ENCODE assay signal across 8 cellular contexts in the genomic region with DNA sequence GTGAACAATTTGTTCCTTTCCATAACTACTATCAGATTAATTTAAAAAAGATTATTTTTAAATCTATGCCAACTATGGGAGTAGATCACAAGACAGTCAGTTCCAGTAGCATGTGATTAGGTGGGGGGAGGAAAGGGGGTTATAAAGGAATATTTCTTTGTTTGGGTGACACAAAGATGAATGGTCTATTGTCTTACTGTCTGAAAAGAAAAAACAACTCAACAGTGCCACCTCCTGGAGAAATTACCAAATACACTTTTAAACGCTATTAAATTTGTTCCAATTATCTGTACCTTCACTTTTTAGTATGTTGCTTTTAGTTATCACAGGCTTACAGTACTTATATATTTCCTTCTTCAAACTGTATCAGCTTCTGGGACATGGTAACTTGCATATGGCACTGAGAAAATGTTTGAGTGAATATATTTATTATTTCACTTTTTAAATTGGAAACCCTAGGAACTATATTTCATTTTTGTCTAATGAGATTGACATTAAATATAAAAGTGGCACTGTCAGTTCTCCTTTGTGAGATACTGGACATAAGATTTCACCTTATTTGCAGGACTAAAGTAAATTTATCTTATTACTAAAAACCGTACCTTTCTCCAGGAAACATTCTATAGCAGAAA. TPM values are rescaled to one million over a fixed set of nuclear protein-coding genes. Genes with fewer than 3 reads are reported as not detected.
DNase-seq lines count a peak whose midpoint lies in the region; ATAC-seq, FAIRE-seq and TF ChIP-seq lines count a peak whose summit lies in the region.

No MANE protein-coding gene starts in this region.

- peaks cover 32% of the 10 kb centered on the region for H3K27me3 Mint-ChIP-seq in CD4-positive, alpha-beta T cell

- H3K4me3 ChIP-seq in adrenal gland (no peak overlapping the region), gastrocnemius medialis (no peak overlapping the region)

- TF ChIP-seq POLR2A in H54 (IDR thresholded peaks at IDR 0.05; ENCODE audit: low read depth, low read length) (no peak), adrenal gland (IDR thresholded peaks at IDR 0.05) (no peak), gastrocnemius medialis (IDR thresholded peaks at IDR 0.05) (no peak)

- CTCF ChIA-PET in CD4-positive, alpha-beta T cell (lab: Charles Lee) = interaction anchor here (0.7 to 5.5 kb wide), 10 partner anchors 11 to 147 kb away, joined by 3 to 20 read pairs (median 6); partner anchors contain the start of genes PSMA5 and PSRC1

- H3K4me1 Mint-ChIP-seq in CD4-positive, alpha-beta T cell (ENCODE audit: low read depth) = peaks cover 16% of the 10 kb centered on the region

- peak overlapping the region; percentile 78 for H3K4me3 Mint-ChIP-seq in CD4-positive, alpha-beta T cell

- in situ Hi-C loops in gastrocnemius medialis (cut with MboI; ENCODE audit: low sequenced_read_pairs in 4 of 4) = loop anchor here in 2 of 4 donors (5.0 to 10.0 kb wide), 2 partner anchors 115 to 122 kb away; partner anchors contain the start of gene PSRC1 (in 1 of the 2)

- DNase-seq in CD4-positive, alpha-beta T cell = no peak
- DNase-seq in H54 (ENCODE audit: insufficient read length, low spot score) = peak; percentile 22
- peak; percentile 80 for DNase-seq in NCI-H345 (lab: John Stamatoyannopoulos, UW)
- DNase-seq in adrenal gland = peak in 2 of 7 donors; percentile 17 to 33
- DNase-seq in left ventricle myocardium superior = no peak
- DNase-seq in gastrocnemius medialis = no peak
- no peak for DNase-seq in AG08396 (ENCODE audit: low spot score)

- peak; percentile 77 for FAIRE-seq in H54 (lab: Jason Lieb, UNC)

- peaks cover 33% of the 10 kb centered on the region for H3K27me3 ChIP-seq in CD4-positive, alpha-beta T cell (ENCODE audit: control insufficient read depth, insufficient read depth, low read length)
- H3K27me3 ChIP-seq in adrenal gland (no peaks in the 10 kb centered on the region), gastrocnemius medialis (no peaks in the 10 kb centered on the region)

- H3K36me3 ChIP-seq in adrenal gland (replicated peaks in 1 of 2) (peaks cover 0 to 14% of the 10 kb centered on the region in 2 donors), gastrocnemius medialis (peaks cover 0 to 10% of the 10 kb centered on the region in 2 donors)

- 28 to 41% (median 34%) methylated on average over 2 of the region's 2 CpGs for WGBS in adrenal gland, 4 donors

- peak; percentile 57 for ATAC-seq in CD4-positive, alpha-beta T cell (ENCODE audit: poor library complexity)
- ATAC-seq in left ventricle myocardium superior = peak; percentile 7
- no peak for ATAC-seq in gastrocnemius medialis
- no peak for ATAC-seq in GM21528 (IDR thresholded peaks at IDR 0.05; ENCODE audit: low FRiP score, unreplicated experiment)

- peaks cover 33% of the 10 kb centered on the region for H3K36me3 Mint-ChIP-seq in CD4-positive, alpha-beta T cell (ENCODE audit: low read depth)

- peak; percentile 70 for TF ChIP-seq CTCF in CD4-positive, alpha-beta T cell (IDR thresholded peaks at IDR 0.05)
- TF ChIP-seq CTCF in adrenal gland (IDR thresholded peaks at IDR 0.05) (peak; percentile 40 to 90 (median 78)), gastrocnemius medialis (IDR thresholded peaks at IDR 0.05 in 4 of 5, conservative IDR thresholded peaks at IDR 0.05 in 1 of 5) (peak; percentile 70 to 77 (median 75))

- H3K4me1 ChIP-seq in adrenal gland (replicated peaks in 1 of 2) (peaks cover 0 to 40% of the 10 kb centered on the region in 2 donors), gastrocnemius medialis (peaks cover 43 to 64% of the 10 kb centered on the region in 2 donors)

- POLR2A ChIA-PET in CD4-positive, alpha-beta T cell (lab: Charles Lee) = interaction anchor here (0.7 to 1.6 kb wide), 3 partner anchors 26 to 185 kb away, joined by 3 to 6 read pairs (median 3); partner anchors contain the start of genes PSMA5 and SARS1

- no peaks in the 10 kb centered on the region for H3K9me3 ChIP-seq in CD4-positive, alpha-beta T cell (ENCODE audit: control insufficient read depth, low read length)
- no peaks in the 10 kb centered on the region for H3K9me3 ChIP-seq in adrenal gland (replicated peaks in 1 of 3)
- no peaks in the 10 kb centered on the region for H3K9me3 ChIP-seq in gastrocnemius medialis

- H3K9me3 Mint-ChIP-seq in CD4-positive, alpha-beta T cell = no peaks in the 10 kb centered on the region

- H3K27ac Mint-ChIP-seq in CD4-positive, alpha-beta T cell = no peak overlapping the region

- intact Hi-C loops in CD4-positive, alpha-beta T cell (cut with DNase I, micrococcal nuclease) = loop anchor here (1.0 to 5.0 kb wide), 4 partner anchors 121 to 572 kb away; no protein-coding TSS in a partner anchor
- intact Hi-C loops in adrenal gland (cut with DNase I) (loop anchor here (2.0 to 5.0 kb wide), 3 partner anchors 123 to 137 kb away; no protein-coding TSS in a partner anchor), left ventricle myocardium superior (cut with micrococcal nuclease) (loop anchor here (1.0 kb wide), 1 partner anchor 122 kb away; no protein-coding TSS in a partner anchor), gastrocnemius medialis (cut with DNase I; ENCODE audit: low total_unique reads) (loop anchor here (1.0 to 10.0 kb wide), 3 partner anchors 37 to 295 kb away; no protein-coding TSS in a partner anchor)

- no peak overlapping the region for H3K27ac ChIP-seq in CD4-positive, alpha-beta T cell (ENCODE audit: low read depth, low read length)
- H3K27ac ChIP-seq in adrenal gland (no peak overlapping the region), gastrocnemius medialis (peak overlapping the region in 3 of 4 donors; percentile 81 to 86 (median 82))

RNA-seq across cellular contexts. Expression of gene SORT1, which starts 1.7 kb away (rescaled TPM):
- total RNA-seq in CD4-positive, alpha-beta T cell = under 1 TPM; 0.22 to 0.73 TPM
- total RNA-seq in adrenal gland (10 to 100 TPM; 27.3 to 56.8 (median 42.2) TPM), left ventricle myocardium superior (117 TPM), gastrocnemius medialis (100 to 1,000 TPM in 3 of 4 donors, 10 to 100 TPM in 1; 93.7 to 226 (median 190) TPM)
- 10 to 100 TPM; 13.4 to 14.6 (median 14.2) TPM for polyA plus RNA-seq in adrenal gland

RNA-seq across cellular contexts. Expression of gene PSMA5, which starts 26.8 kb away (rescaled TPM):
- total RNA-seq in CD4-positive, alpha-beta T cell = 10 to 100 TPM; 29.8 to 33.8 TPM
- total RNA-seq in adrenal gland (100 to 1,000 TPM in 1 of 8 donors, 10 to 100 TPM in 7; 22.8 to 142 (median 63.4) TPM), left ventricle myocardium superior (50.8 TPM), gastrocnemius medialis (10 to 100 TPM; 63.5 to 82.5 (median 78.2) TPM)
- 100 to 1,000 TPM in 1 of 3 donors, 10 to 100 TPM in 2; 26.3 to 108 (median 40.1) TPM for polyA plus RNA-seq in adrenal gland

Comparison
In these comparisons a context has a peak if more than half of its experiments do, and no peak if none do; other contexts are left out.
1. ATAC-seq: peak in CD4-positive, alpha-beta T cell (single experiment) and left ventricle myocardium superior (single experiment); none in gastrocnemius medialis (0 of 2) and GM21528 (single experiment).
2. DNase-seq: peak in H54 (single experiment) and NCI-H345 (single experiment); none in CD4-positive, alpha-beta T cell (0 of 10), left ventricle myocardium superior (single experiment), gastrocnemius medialis (0 of 2) and AG08396 (single experiment).
3. H3K27ac ChIP-seq: peak in gastrocnemius medialis (3 of 4); none in CD4-positive, alpha-beta T cell (single experiment) and adrenal gland (0 of 5).
4. RNA of gene SORT1, which starts 1.7 kb away (total RNA-seq): 93.7 to 226 TPM in gastrocnemius medialis, 117 TPM in left ventricle myocardium superior (single experiment) and 27.3 to 56.8 TPM in adrenal gland; 0.22 to 0.73 TPM in CD4-positive, alpha-beta T cell; every median in the first group is over 10 times any median in the second.
5. Peak in every context shown above with its lines, with median percentiles within 50 percentile points of each other: CTCF ChIP-seq.